Comparison of ENCODE assay signal across 1 cellular context in the genomic region with DNA sequence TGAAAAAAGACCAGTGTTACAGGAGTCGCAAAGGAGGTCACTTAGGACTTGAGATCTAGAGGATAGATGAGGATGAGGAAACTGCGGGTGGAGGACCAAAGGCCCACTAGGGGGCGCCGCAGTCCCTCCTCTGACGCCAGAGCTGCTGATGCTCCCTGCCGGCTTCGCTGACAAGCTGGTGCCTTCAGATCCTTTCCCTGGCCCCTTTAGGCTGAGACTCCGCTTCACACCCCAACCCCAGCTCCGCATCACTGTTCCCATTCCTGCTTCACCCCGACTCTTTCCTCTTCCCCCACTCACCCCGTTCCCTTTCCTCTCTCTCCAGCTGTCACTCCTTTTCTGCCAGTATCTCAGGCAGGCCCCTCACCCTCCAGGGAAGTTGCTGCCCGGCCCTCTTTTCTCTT.
TF ChIP-seq lines count a peak whose summit lies in the region.

No MANE protein-coding gene starts in this region.

TF ChIP-seq in H1, 55 proteins besides CTCF, POLR2A, EP300 and RAD21:
- TF ChIP-seq CEBPB (IDR thresholded peaks at IDR 0.05; ENCODE audit: low read depth, low read length) (peak; percentile 37; the same call in 1 of the 2 replicates), E2F6 (IDR thresholded peaks at IDR 0.05) (no peak), MAX (IDR thresholded peaks at IDR 0.05) (0 out of 2 replicates have a peak, but pooled peaks have one; percentile 31), SP1 (IDR thresholded peaks at IDR 0.05; ENCODE audit: low read depth, low read length) (no peak), ZNF274 (IDR thresholded peaks at IDR 0.05; ENCODE audit: borderline replicate concordance, extremely low read depth, low read length) (no peak), ASH2L (IDR thresholded peaks at IDR 0.05; ENCODE audit: low read length) (peak; percentile 32), BRCA1 (IDR thresholded peaks at IDR 0.05; ENCODE audit: low read depth, low read length) (no peak), CREB1 (IDR thresholded peaks at IDR 0.05) (peak; percentile 87), TEAD4 (IDR thresholded peaks at IDR 0.05; ENCODE audit: low read depth, low read length) (no peak), SIN3A (conservative IDR thresholded peaks at IDR 0.05 in 1 of 2, IDR thresholded peaks at IDR 0.05 in 1 of 2; ENCODE audit: low read depth in 1 of 2, low read length in 2 of 2) (peak in 1 of 2 experiments; percentile 78; a peak in 2 of 4 replicates), SAP30 (IDR thresholded peaks at IDR 0.05; ENCODE audit: insufficient read depth, insufficient replicate concordance, low read length) (no peak)
- TF ChIP-seq, protein P1, sequence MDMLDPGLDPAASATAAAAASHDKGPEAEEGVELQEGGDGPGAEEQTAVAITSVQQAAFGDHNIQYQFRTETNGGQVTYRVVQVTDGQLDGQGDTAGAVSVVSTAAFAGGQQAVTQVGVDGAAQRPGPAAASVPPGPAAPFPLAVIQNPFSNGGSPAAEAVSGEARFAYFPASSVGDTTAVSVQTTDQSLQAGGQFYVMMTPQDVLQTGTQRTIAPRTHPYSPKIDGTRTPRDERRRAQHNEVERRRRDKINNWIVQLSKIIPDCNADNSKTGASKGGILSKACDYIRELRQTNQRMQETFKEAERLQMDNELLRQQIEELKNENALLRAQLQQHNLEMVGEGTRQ (IDR thresholded peaks at IDR 0.05; ENCODE audit: low read length), result no peak
- TF ChIP-seq, protein P2, sequence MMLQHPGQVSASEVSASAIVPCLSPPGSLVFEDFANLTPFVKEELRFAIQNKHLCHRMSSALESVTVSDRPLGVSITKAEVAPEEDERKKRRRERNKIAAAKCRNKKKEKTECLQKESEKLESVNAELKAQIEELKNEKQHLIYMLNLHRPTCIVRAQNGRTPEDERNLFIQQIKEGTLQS (IDR thresholded peaks at IDR 0.05; ENCODE audit: insufficient read depth, low read depth, low read length), result 0 out of 2 replicates have a peak, but pooled peaks have one; percentile 33
